In genomic region chr22:21816472-21816786, GRCh38 we compare ENCODE assay signal across 9 cellular contexts. TPM values are rescaled to one million over a fixed set of nuclear protein-coding genes. Genes with fewer than 3 reads are reported as not detected.
DNase-seq lines count a peak whose midpoint lies in the region; ATAC-seq and TF ChIP-seq lines count a peak whose summit lies in the region.
"Had no signal": no experiment of that assay in that cellular context is flagged by ENCODE, and none has a peak within 500 bp of the region (broad histone marks: within the 10 kb centered on the region; RNA-seq: fewer than 3 reads in every experiment).

No MANE protein-coding gene starts in this region.

- H3K4me3 Mint-ChIP-seq in stimulated activated effector memory CD8-positive, alpha-beta T cell treated with anti-CD3 and anti-CD28 coated beads, Interleukin-12 subunit alpha, Interleukin-12 subunit beta, amount 100 ng/mL, for 72 hours, result peak overlapping the region; percentile 67

- no peaks in the 10 kb centered on the region for H3K9me3 Mint-ChIP-seq in stimulated activated effector memory CD8-positive, alpha-beta T cell treated with anti-CD3 and anti-CD28 coated beads, Interleukin-12 subunit alpha, Interleukin-12 subunit beta, amount 100 ng/mL, for 72 hours

- H3K4me1 Mint-ChIP-seq in stimulated activated effector memory CD8-positive, alpha-beta T cell treated with anti-CD3 and anti-CD28 coated beads, Interleukin-12 subunit alpha, Interleukin-12 subunit beta, amount 100 ng/mL, for 72 hours, result peaks cover 69% of the 10 kb centered on the region

- in situ Hi-C loops in G401 (cut with HindIII; ENCODE audit: low sequenced_read_pairs), result no loop called here

- H3K27me3 ChIP-seq in SJCRH30 (no peaks in the 10 kb centered on the region), BE2C (no peaks in the 10 kb centered on the region)

- peaks cover 26% of the 10 kb centered on the region for H3K36me3 Mint-ChIP-seq in stimulated activated effector memory CD8-positive, alpha-beta T cell treated with anti-CD3 and anti-CD28 coated beads, Interleukin-12 subunit alpha, Interleukin-12 subunit beta, amount 100 ng/mL, for 72 hours

- no peak for TF ChIP-seq CTCF in BE2C (IDR thresholded peaks at IDR 0.05; ENCODE audit: low read depth, low read length)

- H3K27ac Mint-ChIP-seq in stimulated activated effector memory CD8-positive, alpha-beta T cell treated with anti-CD3 and anti-CD28 coated beads, Interleukin-12 subunit alpha, Interleukin-12 subunit beta, amount 100 ng/mL, for 72 hours, result peak overlapping the region; percentile 97

- ATAC-seq in stimulated activated effector memory CD8-positive, alpha-beta T cell treated with anti-CD3 and anti-CD28 coated beads, Interleukin-12 subunit alpha, Interleukin-12 subunit beta, amount 100 ng/mL, for 72 hours, result no peak
- ATAC-seq in GM21576 (IDR thresholded peaks at IDR 0.05; ENCODE audit: unreplicated experiment), result no peak

- H3K4me3 ChIP-seq in SJCRH30 (no peak overlapping the region), BE2C (ENCODE audit: low read depth, low read length) (no peak overlapping the region)

- H3K36me3 ChIP-seq in SJCRH30, result peaks cover 5% of the 10 kb centered on the region; the same call in 1 of the 2 replicates
- no peaks in the 10 kb centered on the region for H3K36me3 ChIP-seq in BE2C

- peaks cover 16% of the 10 kb centered on the region for H3K4me1 ChIP-seq in SJCRH30
- no peaks in the 10 kb centered on the region for H3K4me1 ChIP-seq in BE2C

- peak; percentile 2 for DNase-seq in NCI-H748 treated with DMSO at 0.1 percent for 48 hours (lab: John Stamatoyannopoulos, UW)
- no peak for DNase-seq in NCI-H748 (lab: John Stamatoyannopoulos, UW; ENCODE audit: unreplicated experiment)
- no peak for DNase-seq in SJCRH30
- no peak for DNase-seq in epithelial cell of prostate (ENCODE audit: low read depth, low spot score)
- no peak for DNase-seq in stimulated activated effector memory CD8-positive, alpha-beta T cell treated with anti-CD3 and anti-CD28 coated beads, Interleukin-12 subunit alpha, Interleukin-12 subunit beta, amount 100 ng/mL, for 72 hours (ENCODE audit: low spot score in 2 of 2)
- no peak for DNase-seq in G401 (ENCODE audit: low spot score)
- DNase-seq in BE2C, result no peak

- H3K27ac ChIP-seq in SJCRH30 (peak overlapping the region; percentile 49), epithelial cell of prostate (peak overlapping the region; percentile 71)
- H3K27ac ChIP-seq: 22Rv1 had no signal

- H3K9me3 ChIP-seq in SJCRH30 (replicated peaks) (no peaks in the 10 kb centered on the region), BE2C (no peaks in the 10 kb centered on the region)

RNA-seq across cellular contexts. Expression of gene MAPK1, which starts 51.0 kb away (rescaled TPM):
- 97.9 and 98.8 TPM in 2 replicates for total RNA-seq in SJCRH30 (2014; rRNA removed; shearing (Covaris generic))
- total RNA-seq in G401 (2014; rRNA removed; shearing (Covaris generic)), result 43.7 and 48.3 TPM in 2 replicates
- 51.9 TPM for polyA plus RNA-seq in BE2C (2012; ENCODE audit: insufficient read depth, insufficient read length, low read depth)
